4 cellular contexts compared by ENCODE assay signal in genomic region chr16:16265044-16265443, GRCh38. TPM values are rescaled to one million over a fixed set of nuclear protein-coding genes. Genes with fewer than 3 reads are reported as not detected.
"Had no signal": no experiment of that assay in that cellular context is flagged by ENCODE, and none has a peak within 500 bp of the region (broad histone marks: within the 10 kb centered on the region; RNA-seq: fewer than 3 reads in every experiment).

No MANE protein-coding gene starts in this region.

RNA-seq across cellular contexts. Expression of gene ABCC6, which starts 41.8 kb away (rescaled TPM):
- total RNA-seq: activated B cell treated with CpG ODN at 0.5 μM for 24 hours; activated CD8-positive, alpha-beta T cell treated with anti-CD3 and anti-CD28 coated beads for 36 hours; activated T-cell treated with anti-CD3 and anti-CD28 coated beads, Interleukin-2, amount 50 U/mL, for 4 hours; foreskin keratinocyte had no signal
